ENCODE assay signal across 8 cellular contexts in genomic region chr2:227939271-227940027, GRCh38.
A peak's percentile ranks its signal among the peaks of the same experiment; 100 is the strongest.
DNase-seq lines count a peak whose midpoint lies in the region; ATAC-seq, FAIRE-seq and TF ChIP-seq lines count a peak whose summit lies in the region.

No MANE protein-coding gene starts in this region.

- H2AFZ ChIP-seq in GM12878 (ENCODE audit: control insufficient read depth, low read depth, low read length): no peak overlapping the region

- no peak overlapping the region for H3K4me3 ChIP-seq in BJ (ENCODE audit: low read depth, low read length)
- no peak overlapping the region for H3K4me3 ChIP-seq in GM12878
- no peak overlapping the region for H3K4me3 ChIP-seq in upper lobe of left lung

- H3K4me2 ChIP-seq in GM12878 (ENCODE audit: control insufficient read depth, insufficient read depth): no peak overlapping the region

- FAIRE-seq in GM12878 (lab: Jason Lieb, UNC): peak; percentile 41

- WGBS in GM12878 (ENCODE audit: insufficient coverage, insufficient replicate concordance, low lambda C conversion rate, missing lambda C conversion rate): 14% methylated on average over 11 of the region's 11 CpGs
- 55 to 59% methylated on average over 11 of the region's 11 CpGs for WGBS in upper lobe of left lung, 2 donors

- H3K27ac Mint-ChIP-seq in immature natural killer cell: no peak overlapping the region
- no peak overlapping the region for H3K27ac Mint-ChIP-seq in activated CD4-positive, alpha-beta T cell treated with anti-CD3 and anti-CD28 coated beads, Interleukin-2, amount 10 ng/mL, durations not matched to agents 24 days and 14 days

- TF ChIP-seq CTCF in BJ (IDR thresholded peaks at IDR 0.05; ENCODE audit: insufficient read depth, low read depth, low read length) (peak; percentile 52), GM12878 (IDR thresholded peaks at IDR 0.05 in 2 of 3, conservative IDR thresholded peaks at IDR 0.05 in 1 of 3; ENCODE audit: control insufficient read depth in 2 of 3, extremely low read depth in 1 of 3, insufficient read depth in 1 of 3, low read depth in 3 of 3, low read length in 3 of 3) (peak; percentile 56 to 64 (median 62)), upper lobe of left lung (IDR thresholded peaks at IDR 0.05) (peak in 1 of 6 experiments; percentile 19)

- H3K9me3 ChIP-seq in GM12878 (replicated peaks; ENCODE audit: control insufficient read depth, insufficient read depth, low read length) (no peaks in the 10 kb centered on the region), upper lobe of left lung (no peaks in the 10 kb centered on the region)

- CTCF ChIA-PET in BJ (lab: Yijun Ruan, JAX) (interaction anchor here (0.7 to 1.1 kb wide), 2 partner anchors 62 to 104 kb away, joined by 3 to 4 read pairs; no protein-coding TSS in a partner anchor), GM12878 (lab: Yijun Ruan, JAX) (interaction anchor here (0.6 to 2.3 kb wide), 8 partner anchors 13 to 1647 kb away, joined by 3 to 14 read pairs (median 3); no protein-coding TSS in a partner anchor)

- peak; percentile 56 for TF ChIP-seq RAD21 in GM12878 (IDR thresholded peaks at IDR 0.05; ENCODE audit: insufficient read depth, low read depth, low read length)

- H3K4me3 Mint-ChIP-seq in immature natural killer cell: no peak overlapping the region
- H3K4me3 Mint-ChIP-seq in activated CD4-positive, alpha-beta T cell treated with anti-CD3 and anti-CD28 coated beads, Interleukin-2, amount 10 ng/mL, durations not matched to agents 24 days and 14 days: no peak overlapping the region

- no peak for DNase-seq in BJ (ENCODE audit: low read depth)
- peak; percentile 31 for DNase-seq in NCI-H1105 treated with DMSO at 0.1 percent for 48 hours (lab: John Stamatoyannopoulos, UW)
- no peak for DNase-seq in GM12878 (ENCODE audit: low read depth, low spot score)
- no peak for DNase-seq in upper lobe of left lung
- DNase-seq in immature natural killer cell: no peak
- DNase-seq in activated CD4-positive, alpha-beta T cell treated with anti-CD3 and anti-CD28 coated beads, Interleukin-2, amount 10 ng/mL, durations not matched to agents 24 days and 14 days: no peak

- no peaks in the 10 kb centered on the region for H3K4me1 Mint-ChIP-seq in immature natural killer cell
- H3K4me1 Mint-ChIP-seq in activated CD4-positive, alpha-beta T cell treated with anti-CD3 and anti-CD28 coated beads, Interleukin-2, amount 10 ng/mL, durations not matched to agents 24 days and 14 days: no peaks in the 10 kb centered on the region

- no peaks in the 10 kb centered on the region for H3K79me2 ChIP-seq in GM12878 (ENCODE audit: control insufficient read depth, insufficient read depth, low read length)

- H3K27me3 Mint-ChIP-seq in immature natural killer cell (ENCODE audit: low read depth in 3 of 3): peaks cover 0 to 3% (median 1%) of the 10 kb centered on the region in 3 donors
- no peaks in the 10 kb centered on the region for H3K27me3 Mint-ChIP-seq in activated CD4-positive, alpha-beta T cell treated with anti-CD3 and anti-CD28 coated beads, Interleukin-2, amount 10 ng/mL, durations not matched to agents 24 days and 14 days

- H3K4me1 ChIP-seq in GM12878 (ENCODE audit: control insufficient read depth, insufficient read depth, low read length) (no peaks in the 10 kb centered on the region), upper lobe of left lung (no peaks in the 10 kb centered on the region)

- H3K9me3 Mint-ChIP-seq in immature natural killer cell: peaks cover 0 to 13% (median 7%) of the 10 kb centered on the region in 6 donors
- H3K9me3 Mint-ChIP-seq in activated CD4-positive, alpha-beta T cell treated with anti-CD3 and anti-CD28 coated beads, Interleukin-2, amount 10 ng/mL, durations not matched to agents 24 days and 14 days: no peaks in the 10 kb centered on the region

- H3K9ac ChIP-seq in GM12878 (ENCODE audit: control insufficient read depth, insufficient read depth, low read length): no peak overlapping the region

- SMC1A ChIA-PET in GM12878 (lab: Charles Lee; ENCODE audit: uncharacterized antibody, unreplicated experiment): interaction anchor here (1.0 to 1.4 kb wide), 3 partner anchors 8 to 724 kb away, joined by 3 to 4 read pairs (median 3); no protein-coding TSS in a partner anchor

- no peak for TF ChIP-seq EP300 in GM12878 (IDR thresholded peaks at IDR 0.05; ENCODE audit: borderline replicate concordance in 1 of 2, control insufficient read depth in 1 of 2, low read depth in 2 of 2, low read length in 2 of 2)
- no peak for TF ChIP-seq EP300 in upper lobe of left lung (IDR thresholded peaks at IDR 0.05)

- peaks cover 0 to 3% (median 0%) of the 10 kb centered on the region in 3 donors for H3K36me3 Mint-ChIP-seq in immature natural killer cell
- no peaks in the 10 kb centered on the region for H3K36me3 Mint-ChIP-seq in activated CD4-positive, alpha-beta T cell treated with anti-CD3 and anti-CD28 coated beads, Interleukin-2, amount 10 ng/mL, durations not matched to agents 24 days and 14 days (ENCODE audit: low read depth)

- in situ Hi-C loops in GM12878 (cut with MboI): loop anchor here (25.0 kb wide), 1 partner anchor 723 kb away; no protein-coding TSS in a partner anchor

- ATAC-seq in GM21360 (IDR thresholded peaks at IDR 0.05; ENCODE audit: unreplicated experiment) (peak; percentile 74), GM12878 (peak; percentile 90), upper lobe of left lung (ENCODE audit: low FRiP score in 2 of 2) (no peak)

- TF ChIP-seq POLR2A in GM12878 (IDR thresholded peaks at IDR 0.05; ENCODE audit: low read depth, low read length) (no peak), upper lobe of left lung (IDR thresholded peaks at IDR 0.05) (no peak)

- H4K20me1 ChIP-seq in GM12878 (ENCODE audit: control insufficient read depth, insufficient read depth): no peaks in the 10 kb centered on the region

- RAD21 ChIA-PET in GM12878 (lab: Charles Lee; ENCODE audit: unreplicated experiment): no interaction called here

- no TSS peak for BruUV-seq in GM12878 (replicated peaks; lab: Mats Ljungman, UMichigan)

- H3K36me3 ChIP-seq in BJ (ENCODE audit: control insufficient read depth, insufficient read depth, low read length) (no peaks in the 10 kb centered on the region), GM12878 (ENCODE audit: control insufficient read depth in 2 of 2, insufficient read depth in 2 of 2, low read length in 1 of 2) (no peaks in the 10 kb centered on the region), upper lobe of left lung (no peaks in the 10 kb centered on the region)

- POLR2A ChIA-PET in BJ (lab: Charles Lee) (interaction anchor here (0.6 kb wide), 1 partner anchor 10 kb away, joined by 11 read pairs; no protein-coding TSS in a partner anchor), GM12878 (lab: Charles Lee) (interaction anchor here (0.7 kb wide), 1 partner anchor 281 kb away, joined by 3 read pairs; no protein-coding TSS in a partner anchor)

- intact Hi-C loops in GM12878 (cut with micrococcal nuclease; ENCODE audit: unreplicated experiment): loop anchor here (5.0 kb wide), 2 partner anchors 98 to 718 kb away; no protein-coding TSS in a partner anchor
- intact Hi-C loops in activated CD4-positive, alpha-beta T cell treated with anti-CD3 and anti-CD28 coated beads, Interleukin-2, amount 10 ng/mL, durations not matched to agents 24 days and 14 days (cut with micrococcal nuclease): no loop called here

- H3K27me3 ChIP-seq in BJ (ENCODE audit: control insufficient read depth, insufficient read depth, low read length) (no peaks in the 10 kb centered on the region; the same call in 1 of the 2 replicates), GM12878 (replicated peaks in 1 of 2; ENCODE audit: control insufficient read depth in 2 of 2, insufficient read depth in 2 of 2, low read length in 1 of 2) (no peaks in the 10 kb centered on the region; a peak in 1 of 4 replicates), layer of hippocampus (ENCODE audit: control insufficient read depth, insufficient read depth, low read length) (no peaks in the 10 kb centered on the region), upper lobe of left lung (no peaks in the 10 kb centered on the region)

- H3K27ac ChIP-seq in GM12878 (ENCODE audit: control insufficient read depth, insufficient read depth) (no peak overlapping the region), layer of hippocampus (ENCODE audit: low read depth, low read length) (peak overlapping the region; percentile 60), upper lobe of left lung (no peak overlapping the region)

TF ChIP-seq in GM12878, 131 proteins besides CTCF, POLR2A, EP300 and RAD21 (continues in another document):
- TF ChIP-seq BCL3 (IDR thresholded peaks at IDR 0.05; ENCODE audit: borderline replicate concordance, insufficient read depth, low read depth, low read length, poor library complexity, severe bottlenecking): no peak
- TF ChIP-seq KAT2A (conservative IDR thresholded peaks at IDR 0.05; ENCODE audit: control insufficient read depth, low read depth, low read length): no peak
- TF ChIP-seq ZBED1 (IDR thresholded peaks at IDR 0.05; ENCODE audit: borderline replicate concordance): no peak
- TF ChIP-seq TCF3 (IDR thresholded peaks at IDR 0.05; ENCODE audit: borderline replicate concordance, insufficient read depth, low read depth, low read length): no peak
- no peak for TF ChIP-seq SIX5 (IDR thresholded peaks at IDR 0.05; ENCODE audit: low read depth, low read length, severe bottlenecking)
- no peak for TF ChIP-seq FOXK2 (IDR thresholded peaks at IDR 0.05)
- no peak for TF ChIP-seq IKZF2 (IDR thresholded peaks at IDR 0.05)
- TF ChIP-seq, protein P1, sequence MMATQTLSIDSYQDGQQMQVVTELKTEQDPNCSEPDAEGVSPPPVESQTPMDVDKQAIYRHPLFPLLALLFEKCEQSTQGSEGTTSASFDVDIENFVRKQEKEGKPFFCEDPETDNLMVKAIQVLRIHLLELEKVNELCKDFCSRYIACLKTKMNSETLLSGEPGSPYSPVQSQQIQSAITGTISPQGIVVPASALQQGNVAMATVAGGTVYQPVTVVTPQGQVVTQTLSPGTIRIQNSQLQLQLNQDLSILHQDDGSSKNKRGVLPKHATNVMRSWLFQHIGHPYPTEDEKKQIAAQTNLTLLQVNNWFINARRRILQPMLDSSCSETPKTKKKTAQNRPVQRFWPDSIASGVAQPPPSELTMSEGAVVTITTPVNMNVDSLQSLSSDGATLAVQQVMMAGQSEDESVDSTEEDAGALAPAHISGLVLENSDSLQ (IDR thresholded peaks at IDR 0.05): peak; percentile 73
- no peak for TF ChIP-seq MTA3 (IDR thresholded peaks at IDR 0.05; ENCODE audit: borderline replicate concordance, low read length)

Comparison
In these comparisons a context has a peak if more than half of its experiments do, and no peak if none do; other contexts are left out.
1. ATAC-seq: peak in GM21360 (single experiment) and GM12878 (single experiment); none in upper lobe of left lung (0 of 2).